Comparison of ENCODE assay signal across 1 cellular context in genomic region chr14:100603341-100604125, GRCh38.
TF ChIP-seq lines count a peak whose summit lies in the region.

No MANE protein-coding gene starts in this region.

TF ChIP-seq in GM23338, 12 proteins besides CTCF, POLR2A, EP300 and RAD21 (continued from another document):
- TF ChIP-seq, protein P1, sequence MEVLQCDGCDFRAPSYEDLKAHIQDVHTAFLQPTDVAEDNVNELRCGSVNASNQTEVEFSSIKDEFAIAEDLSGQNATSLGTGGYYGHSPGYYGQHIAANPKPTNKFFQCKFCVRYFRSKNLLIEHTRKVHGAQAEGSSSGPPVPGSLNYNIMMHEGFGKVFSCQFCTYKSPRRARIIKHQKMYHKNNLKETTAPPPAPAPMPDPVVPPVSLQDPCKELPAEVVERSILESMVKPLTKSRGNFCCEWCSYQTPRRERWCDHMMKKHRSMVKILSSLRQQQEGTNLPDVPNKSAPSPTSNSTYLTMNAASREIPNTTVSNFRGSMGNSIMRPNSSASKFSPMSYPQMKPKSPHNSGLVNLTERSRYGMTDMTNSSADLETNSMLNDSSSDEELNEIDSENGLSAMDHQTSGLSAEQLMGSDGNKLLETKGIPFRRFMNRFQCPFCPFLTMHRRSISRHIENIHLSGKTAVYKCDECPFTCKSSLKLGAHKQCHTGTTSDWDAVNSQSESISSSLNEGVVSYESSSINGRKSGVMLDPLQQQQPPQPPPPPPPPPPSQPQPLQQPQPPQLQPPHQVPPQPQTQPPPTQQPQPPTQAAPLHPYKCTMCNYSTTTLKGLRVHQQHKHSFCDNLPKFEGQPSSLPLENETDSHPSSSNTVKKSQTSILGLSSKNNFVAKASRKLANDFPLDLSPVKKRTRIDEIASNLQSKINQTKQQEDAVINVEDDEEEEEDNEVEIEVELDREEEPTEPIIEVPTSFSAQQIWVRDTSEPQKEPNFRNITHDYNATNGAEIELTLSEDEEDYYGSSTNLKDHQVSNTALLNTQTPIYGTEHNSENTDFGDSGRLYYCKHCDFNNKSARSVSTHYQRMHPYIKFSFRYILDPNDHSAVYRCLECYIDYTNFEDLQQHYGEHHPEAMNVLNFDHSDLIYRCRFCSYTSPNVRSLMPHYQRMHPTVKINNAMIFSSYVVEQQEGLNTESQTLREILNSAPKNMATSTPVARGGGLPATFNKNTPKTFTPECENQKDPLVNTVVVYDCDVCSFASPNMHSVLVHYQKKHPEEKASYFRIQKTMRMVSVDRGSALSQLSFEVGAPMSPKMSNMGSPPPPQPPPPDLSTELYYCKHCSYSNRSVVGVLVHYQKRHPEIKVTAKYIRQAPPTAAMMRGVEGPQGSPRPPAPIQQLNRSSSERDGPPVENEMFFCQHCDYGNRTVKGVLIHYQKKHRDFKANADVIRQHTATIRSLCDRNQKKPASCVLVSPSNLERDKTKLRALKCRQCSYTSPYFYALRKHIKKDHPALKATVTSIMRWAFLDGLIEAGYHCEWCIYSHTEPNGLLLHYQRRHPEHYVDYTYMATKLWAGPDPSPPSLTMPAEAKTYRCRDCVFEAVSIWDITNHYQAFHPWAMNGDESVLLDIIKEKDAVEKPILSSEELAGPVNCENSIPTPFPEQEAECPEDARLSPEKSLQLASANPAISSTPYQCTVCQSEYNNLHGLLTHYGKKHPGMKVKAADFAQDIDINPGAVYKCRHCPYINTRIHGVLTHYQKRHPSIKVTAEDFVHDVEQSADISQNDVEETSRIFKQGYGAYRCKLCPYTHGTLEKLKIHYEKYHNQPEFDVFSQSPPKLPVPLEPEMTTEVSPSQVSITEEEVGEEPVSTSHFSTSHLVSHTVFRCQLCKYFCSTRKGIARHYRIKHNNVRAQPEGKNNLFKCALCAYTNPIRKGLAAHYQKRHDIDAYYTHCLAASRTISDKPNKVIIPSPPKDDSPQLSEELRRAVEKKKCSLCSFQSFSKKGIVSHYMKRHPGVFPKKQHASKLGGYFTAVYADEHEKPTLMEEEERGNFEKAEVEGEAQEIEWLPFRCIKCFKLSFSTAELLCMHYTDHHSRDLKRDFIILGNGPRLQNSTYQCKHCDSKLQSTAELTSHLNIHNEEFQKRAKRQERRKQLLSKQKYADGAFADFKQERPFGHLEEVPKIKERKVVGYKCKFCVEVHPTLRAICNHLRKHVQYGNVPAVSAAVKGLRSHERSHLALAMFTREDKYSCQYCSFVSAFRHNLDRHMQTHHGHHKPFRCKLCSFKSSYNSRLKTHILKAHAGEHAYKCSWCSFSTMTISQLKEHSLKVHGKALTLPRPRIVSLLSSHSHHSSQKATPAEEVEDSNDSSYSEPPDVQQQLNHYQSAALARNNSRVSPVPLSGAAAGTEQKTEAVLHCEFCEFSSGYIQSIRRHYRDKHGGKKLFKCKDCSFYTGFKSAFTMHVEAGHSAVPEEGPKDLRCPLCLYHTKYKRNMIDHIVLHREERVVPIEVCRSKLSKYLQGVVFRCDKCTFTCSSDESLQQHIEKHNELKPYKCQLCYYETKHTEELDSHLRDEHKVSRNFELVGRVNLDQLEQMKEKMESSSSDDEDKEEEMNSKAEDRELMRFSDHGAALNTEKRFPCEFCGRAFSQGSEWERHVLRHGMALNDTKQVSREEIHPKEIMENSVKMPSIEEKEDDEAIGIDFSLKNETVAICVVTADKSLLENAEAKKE (CRISPR knock-in tag; IDR thresholded peaks at IDR 0.05): no peak
- TF ChIP-seq ZNF331 (CRISPR knock-in tag; IDR thresholded peaks at IDR 0.05; ENCODE audit: low read depth): no peak
